In genomic region chr4:184951668-184952160, GRCh38 we compare ENCODE assay signal across 19 cellular contexts.
"Had no signal": no experiment of that assay in that cellular context is flagged by ENCODE, and none has a peak within 500 bp of the region (broad histone marks: within the 10 kb centered on the region; RNA-seq: fewer than 3 reads in every experiment).

No MANE protein-coding gene starts in this region.

- H3K27me3 ChIP-seq: SJSA1 had no signal

- H3K4me3 ChIP-seq: SJSA1, SK-N-MC had no signal

- H3K36me3 ChIP-seq: SJSA1 had no signal

- H3K4me1 ChIP-seq: SJSA1 had no signal

- H3K27ac ChIP-seq: HL-60, SJSA1, SK-N-MC had no signal

- H3K9me3 ChIP-seq: SJSA1 had no signal

- DNase-seq: KBM-7, MV-4-11, NCI-H1048, NCI-H1105, NCI-H1417, NCI-H1436 treated with DMSO at 0.1 percent for 48 hours, NCI-H1694, NCI-H187 treated with DMSO at 0.1 percent for 48 hours, NCI-H2029 treated with DMSO at 0.1 percent for 48 hours, NCI-H2171 treated with DMSO at 0.1 percent for 48 hours, NCI-H2227 treated with DMSO at 0.1 percent for 48 hours, NCI-H526 treated with DMSO at 0.1 percent for 48 hours, NCI-H748 treated with DMSO at 0.1 percent for 48 hours, Right ventricle myocardium superior, RPMI8226, SIG-M5 had no signal
